ENCODE assay signal across 18 cellular contexts in genomic region chr11:94766656-94767291, GRCh38. TPM values are rescaled to one million over a fixed set of nuclear protein-coding genes. Genes with fewer than 3 reads are reported as not detected.
DNase-seq lines count a peak whose midpoint lies in the region; ATAC-seq and TF ChIP-seq lines count a peak whose summit lies in the region.
"Had no signal": no experiment of that assay in that cellular context is flagged by ENCODE, and none has a peak within 500 bp of the region (broad histone marks: within the 10 kb centered on the region; RNA-seq: fewer than 3 reads in every experiment).

No MANE protein-coding gene starts in this region.

- no peak for ATAC-seq in GM21737 (IDR thresholded peaks at IDR 0.05; ENCODE audit: unreplicated experiment)
- no peak for ATAC-seq in HG02759 (IDR thresholded peaks at IDR 0.05; ENCODE audit: unreplicated experiment)
- ATAC-seq in HG02938 (IDR thresholded peaks at IDR 0.05; ENCODE audit: unreplicated experiment) = no peak
- ATAC-seq: body of pancreas; effector memory CD8-positive, alpha-beta T cell; T-cell had no signal

- peaks cover 0 to 12% of the 10 kb centered on the region in 2 donors for H3K4me1 ChIP-seq in ascending aorta

- no peaks in the 10 kb centered on the region for H3K27me3 ChIP-seq in ascending aorta
- H3K27me3 ChIP-seq: body of pancreas had no signal

- intact Hi-C loops in ascending aorta (cut with DNase I) (loop anchor here (2.0 to 10.0 kb wide), 4 partner anchors 26 to 222 kb away; partner anchors contain the start of genes CWC15, FUT4 and KDM4D), head of caudate nucleus (cut with DNase I) (no loop called here)

- no peaks in the 10 kb centered on the region for H3K9me3 ChIP-seq in ascending aorta
- H3K9me3 ChIP-seq: body of pancreas had no signal

- DNase-seq in HT-29 (ENCODE audit: low spot score) (peak; percentile 46), ascending aorta (ENCODE audit: low spot score in 2 of 2) (no peak), islet precursor cell (peak; percentile 91), head of caudate nucleus (no peak)
- DNase-seq: activated B cell treated with CpG ODN at 0.5 μM for 24 hours; activated naive CD4-positive, alpha-beta T cell; Calu3; effector memory CD8-positive, alpha-beta T cell; GOT3; NCI-H1417; NCI-H510A treated with DMSO at 0.1 percent for 48 hours; stimulated activated naive CD4-positive, alpha-beta T cell; T-cell had no signal

- no peaks in the 10 kb centered on the region for H3K36me3 ChIP-seq in ascending aorta

- no peak for TF ChIP-seq CTCF in ascending aorta (IDR thresholded peaks at IDR 0.05)

- H3K4me3 ChIP-seq in ascending aorta (no peak overlapping the region), skin epidermis (no peak overlapping the region)
- H3K4me3 ChIP-seq: body of pancreas had no signal

- H3K27ac ChIP-seq in ascending aorta (peak overlapping the region; percentile 89 to 98), skin epidermis (peak overlapping the region in 16 of 21 experiments; percentile 42 to 98 (median 96))

RNA-seq across cellular contexts. Expression of gene AMOTL1, which starts 1.4 kb away (rescaled TPM):
- total RNA-seq in HT-29 (2014; rRNA removed; shearing (Covaris generic)) = not detected in 2 replicates
- total RNA-seq in ascending aorta = 32.6 TPM

Comparison
In these comparisons a context has a peak if more than half of its experiments do, and no peak if none do; other contexts are left out.
1. DNase-seq: peak in HT-29 (single experiment) and islet precursor cell (single experiment); none in ascending aorta (0 of 2) and head of caudate nucleus (0 of 42).
2. RNA of gene AMOTL1, which starts 1.4 kb away (total RNA-seq): 32.6 TPM in ascending aorta (single experiment); not detected in HT-29; every median in the first group is over 10 times any median in the second.